27 cellular contexts compared by ENCODE assay signal in genomic region chr17:9672266-9672665, GRCh38. TPM values are rescaled to one million over a fixed set of nuclear protein-coding genes. Genes with fewer than 3 reads are reported as not detected.
"Had no signal": no experiment of that assay in that cellular context is flagged by ENCODE, and none has a peak within 500 bp of the region (broad histone marks: within the 10 kb centered on the region; RNA-seq: fewer than 3 reads in every experiment).

No MANE protein-coding gene starts in this region.

- H3K27me3 ChIP-seq: brain microvascular endothelial cell, left lung, vagina had no signal

- H3K36me3 Mint-ChIP-seq: activated naive CD4-positive, alpha-beta T cell treated with anti-CD3 and anti-CD28 coated beads, Interleukin-2, amount 10 ng/mL, durations not matched to agents 7 days and 5 days; activated naive CD8-positive, alpha-beta T cell treated with anti-CD3 and anti-CD28 coated beads, Interleukin-2, amount 10 ng/mL, durations not matched to agents 7 days and 5 days; stimulated activated effector memory CD8-positive, alpha-beta T cell treated with anti-CD3 and anti-CD28 coated beads, Interleukin-12 subunit alpha, Interleukin-12 subunit beta, amount 100 ng/mL, for 72 hours had no signal

- H3K27ac ChIP-seq: brain microvascular endothelial cell, left lung, lower lobe of right lung, skin epidermis, thoracic aorta, vagina, WERI-Rb-1 had no signal

- DNase-seq: activated CD4-positive, alpha-beta T cell treated with anti-CD3 and anti-CD28 coated beads for 48 hours; activated CD4-positive, alpha-beta T cell treated with anti-CD3 and anti-CD28 coated beads, Interleukin-2, amount 50 U/mL, for 48 hours; activated CD8-positive, alpha-beta memory T cell treated with anti-CD3 and anti-CD28 coated beads for 24 hours; activated gamma-delta T cell; activated naive CD4-positive, alpha-beta T cell treated with anti-CD3 and anti-CD28 coated beads, Interleukin-2, amount 10 ng/mL, durations not matched to agents 7 days and 5 days; activated naive CD8-positive, alpha-beta T cell treated with anti-CD3 and anti-CD28 coated beads, Interleukin-2, amount 10 ng/mL, durations not matched to agents 7 days and 5 days; amniotic stem cell; brain microvascular endothelial cell; left lung; lower lobe of right lung; stimulated activated CD4-positive, alpha-beta T cell treated with anti-CD3 and anti-CD28 coated beads, Interleukin-4, amount 100 ng/mL, for 24 hours; T-helper 17 cell; T1000; WERI-Rb-1 had no signal

- H3K4me3 ChIP-seq: left lung, lower lobe of right lung, skin epidermis, thoracic aorta, vagina had no signal

- ATAC-seq: activated CD4-positive, CD25-positive, alpha-beta regulatory T cell treated with anti-CD3 and anti-CD28 coated beads, Interleukin-2, amount 50 U/mL, for 24 hours; esophagus mucosa; left lung; lower lobe of right lung; sciatic nerve; stimulated activated effector memory CD8-positive, alpha-beta T cell treated with anti-CD3 and anti-CD28 coated beads, Interleukin-12 subunit alpha, Interleukin-12 subunit beta, amount 100 ng/mL, for 72 hours; T-helper 17 cell had no signal

- H3K9me3 ChIP-seq: left lung, lower lobe of right lung, thoracic aorta, vagina had no signal

- H3K36me3 ChIP-seq: brain microvascular endothelial cell, left lung, lower lobe of right lung, thoracic aorta, vagina, WERI-Rb-1 had no signal

- H3K4me1 Mint-ChIP-seq: activated naive CD4-positive, alpha-beta T cell treated with anti-CD3 and anti-CD28 coated beads, Interleukin-2, amount 10 ng/mL, durations not matched to agents 7 days and 5 days had no signal

- H3K9me3 Mint-ChIP-seq: activated naive CD4-positive, alpha-beta T cell treated with anti-CD3 and anti-CD28 coated beads, Interleukin-2, amount 10 ng/mL, durations not matched to agents 7 days and 5 days; activated naive CD8-positive, alpha-beta T cell treated with anti-CD3 and anti-CD28 coated beads, Interleukin-2, amount 10 ng/mL, durations not matched to agents 7 days and 5 days; activated T-helper 1 cell treated with anti-CD3 and anti-CD28 coated beads, Interleukin-12 subunit alpha, Interleukin-12 subunit beta, Interleukin-2, Interleukin-4 antibody, amounts not matched to agents 30 ng/mL and 10 ng/mL and 1 ng/mL, durations not matched to agents 14 hours and 24 hours and 36 hours; nephron; stimulated activated effector memory CD8-positive, alpha-beta T cell treated with anti-CD3 and anti-CD28 coated beads, Interleukin-12 subunit alpha, Interleukin-12 subunit beta, amount 100 ng/mL, for 72 hours; stimulated activated naive CD8-positive, alpha-beta T cell treated with anti-CD3 and anti-CD28 coated beads, Interleukin-15, Interleukin-2, amounts not matched to agents 100 ng/mL and 50 ng/mL, for 24 hours; type B pancreatic cell had no signal

- H3K4me1 ChIP-seq: left lung, lower lobe of right lung, vagina had no signal

- H3K4me3 Mint-ChIP-seq: activated naive CD4-positive, alpha-beta T cell treated with anti-CD3 and anti-CD28 coated beads, Interleukin-2, amount 10 ng/mL, durations not matched to agents 7 days and 5 days; activated naive CD8-positive, alpha-beta T cell treated with anti-CD3 and anti-CD28 coated beads, Interleukin-2, amount 10 ng/mL, durations not matched to agents 7 days and 5 days; activated T-helper 1 cell treated with anti-CD3 and anti-CD28 coated beads, Interleukin-12 subunit alpha, Interleukin-12 subunit beta, Interleukin-2, Interleukin-4 antibody, amounts not matched to agents 30 ng/mL and 10 ng/mL and 1 ng/mL, durations not matched to agents 14 hours and 24 hours and 36 hours; nephron; stimulated activated effector memory CD8-positive, alpha-beta T cell treated with anti-CD3 and anti-CD28 coated beads, Interleukin-12 subunit alpha, Interleukin-12 subunit beta, amount 100 ng/mL, for 72 hours; stimulated activated naive CD8-positive, alpha-beta T cell treated with anti-CD3 and anti-CD28 coated beads, Interleukin-15, Interleukin-2, amounts not matched to agents 100 ng/mL and 50 ng/mL, for 24 hours; T-helper 17 cell; type B pancreatic cell had no signal

- H3K27ac Mint-ChIP-seq: activated naive CD4-positive, alpha-beta T cell treated with anti-CD3 and anti-CD28 coated beads, Interleukin-2, amount 10 ng/mL, durations not matched to agents 7 days and 5 days; activated naive CD8-positive, alpha-beta T cell treated with anti-CD3 and anti-CD28 coated beads, Interleukin-2, amount 10 ng/mL, durations not matched to agents 7 days and 5 days; activated T-helper 1 cell treated with anti-CD3 and anti-CD28 coated beads, Interleukin-12 subunit alpha, Interleukin-12 subunit beta, Interleukin-2, Interleukin-4 antibody, amounts not matched to agents 30 ng/mL and 10 ng/mL and 1 ng/mL, durations not matched to agents 14 hours and 24 hours and 36 hours; nephron; stimulated activated effector memory CD8-positive, alpha-beta T cell treated with anti-CD3 and anti-CD28 coated beads, Interleukin-12 subunit alpha, Interleukin-12 subunit beta, amount 100 ng/mL, for 72 hours; stimulated activated naive CD8-positive, alpha-beta T cell treated with anti-CD3 and anti-CD28 coated beads, Interleukin-15, Interleukin-2, amounts not matched to agents 100 ng/mL and 50 ng/mL, for 24 hours; T-helper 17 cell; type B pancreatic cell had no signal

RNA-seq across cellular contexts. Expression of gene USP43, which starts 26.9 kb away (rescaled TPM):
- total RNA-seq: activated T-helper 1 cell treated with anti-CD3 and anti-CD28 coated beads, Interleukin-12 subunit alpha, Interleukin-12 subunit beta, Interleukin-2, Interleukin-4 antibody, amounts not matched to agents 30 ng/mL and 10 ng/mL and 1 ng/mL, durations not matched to agents 14 hours and 24 hours and 36 hours; cardiac septum; endothelial cell of umbilical vein had no signal
